Comparison of ENCODE assay signal across 15 cellular contexts in the genomic region with DNA sequence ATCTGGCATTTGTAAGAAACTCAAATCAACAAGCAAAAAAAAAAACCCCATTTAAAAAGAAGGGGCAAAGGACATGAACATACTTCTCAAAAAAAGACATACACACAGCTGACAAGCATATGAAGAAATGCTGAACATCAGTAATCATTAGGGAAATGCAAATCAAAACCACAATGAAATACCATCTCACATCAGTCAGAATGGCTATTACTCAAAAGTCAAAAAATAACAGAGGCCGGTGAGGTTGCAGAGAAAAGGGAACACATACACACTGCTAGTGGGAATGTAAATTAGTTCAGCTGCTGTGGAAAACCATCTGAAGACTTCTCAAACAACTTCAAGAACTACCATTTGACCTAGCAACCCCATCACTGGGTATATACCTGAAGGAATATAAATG.
A peak's percentile ranks its signal among the peaks of the same experiment; 100 is the strongest.
DNase-seq lines count a peak whose midpoint lies in the region; ATAC-seq, FAIRE-seq and TF ChIP-seq lines count a peak whose summit lies in the region.
"Had no signal": no experiment of that assay in that cellular context is flagged by ENCODE, and none has a peak within 500 bp of the region (broad histone marks: within the 10 kb centered on the region; RNA-seq: fewer than 3 reads in every experiment).

No MANE protein-coding gene starts in this region.

- H3K4me3 Mint-ChIP-seq in astrocyte (ENCODE audit: unreplicated experiment), result no peak overlapping the region
- no peak overlapping the region for H3K4me3 Mint-ChIP-seq in CD4-positive, alpha-beta T cell
- no peak overlapping the region for H3K4me3 Mint-ChIP-seq in CD4-positive, alpha-beta memory T cell
- H3K4me3 Mint-ChIP-seq: stimulated activated naive CD8-positive, alpha-beta T cell treated with anti-CD3 and anti-CD28 coated beads, Interleukin-15, amount 100 ng/mL, for 72 hours had no signal

- H3K4me1 Mint-ChIP-seq in astrocyte (ENCODE audit: low read depth, unreplicated experiment), result peaks cover 7% of the 10 kb centered on the region
- H3K4me1 Mint-ChIP-seq in CD4-positive, alpha-beta T cell (ENCODE audit: low read depth), result no peaks in the 10 kb centered on the region
- H3K4me1 Mint-ChIP-seq in CD4-positive, alpha-beta memory T cell, result no peaks in the 10 kb centered on the region
- H3K4me1 Mint-ChIP-seq: stimulated activated naive CD8-positive, alpha-beta T cell treated with anti-CD3 and anti-CD28 coated beads, Interleukin-15, amount 100 ng/mL, for 72 hours had no signal

- H3K79me2 ChIP-seq in astrocyte (ENCODE audit: insufficient read depth, low read length), result no peaks in the 10 kb centered on the region

- H3K36me3 Mint-ChIP-seq in astrocyte (ENCODE audit: low read depth, unreplicated experiment), result no peaks in the 10 kb centered on the region
- no peaks in the 10 kb centered on the region for H3K36me3 Mint-ChIP-seq in CD4-positive, alpha-beta T cell (ENCODE audit: low read depth)
- no peaks in the 10 kb centered on the region for H3K36me3 Mint-ChIP-seq in CD4-positive, alpha-beta memory T cell

- H3K4me3 ChIP-seq in astrocyte (ENCODE audit: insufficient read depth, low read depth, low read length), result no peak overlapping the region
- no peak overlapping the region for H3K4me3 ChIP-seq in skeletal muscle satellite cell (ENCODE audit: low read length)
- no peak overlapping the region for H3K4me3 ChIP-seq in CD4-positive, alpha-beta memory T cell (ENCODE audit: low read length in 2 of 2)
- H3K4me3 ChIP-seq: MG63 had no signal

- no peaks in the 10 kb centered on the region for H3K27me3 ChIP-seq in astrocyte (ENCODE audit: insufficient read depth, low read length)
- H3K27me3 ChIP-seq in skeletal muscle satellite cell (ENCODE audit: control insufficient read depth, insufficient read depth, low read length), result no peaks in the 10 kb centered on the region
- no peaks in the 10 kb centered on the region for H3K27me3 ChIP-seq in CD4-positive, alpha-beta T cell (ENCODE audit: control insufficient read depth, insufficient read depth, low read length)
- no peaks in the 10 kb centered on the region for H3K27me3 ChIP-seq in CD4-positive, alpha-beta memory T cell (ENCODE audit: insufficient read depth, low read length)
- H3K27me3 ChIP-seq: MG63 had no signal

- H3K4me2 ChIP-seq in astrocyte (ENCODE audit: low read length) (no peak overlapping the region), skeletal muscle satellite cell (ENCODE audit: low read length) (peak overlapping the region; percentile 3)

- peaks cover 4% of the 10 kb centered on the region for H3K27me3 Mint-ChIP-seq in astrocyte (ENCODE audit: low read depth, unreplicated experiment)
- no peaks in the 10 kb centered on the region for H3K27me3 Mint-ChIP-seq in CD4-positive, alpha-beta T cell
- peaks cover 0 to 4% of the 10 kb centered on the region in 2 donors for H3K27me3 Mint-ChIP-seq in CD4-positive, alpha-beta memory T cell

- H4K20me1 ChIP-seq in astrocyte (ENCODE audit: insufficient read depth, low read length), result no peaks in the 10 kb centered on the region

- peaks cover 3% of the 10 kb centered on the region for H3K9me3 Mint-ChIP-seq in astrocyte (ENCODE audit: unreplicated experiment)
- no peaks in the 10 kb centered on the region for H3K9me3 Mint-ChIP-seq in CD4-positive, alpha-beta T cell
- H3K9me3 Mint-ChIP-seq in CD4-positive, alpha-beta memory T cell, result peaks cover 0 to 5% (median 0%) of the 10 kb centered on the region in 8 donors
- H3K9me3 Mint-ChIP-seq: stimulated activated naive CD8-positive, alpha-beta T cell treated with anti-CD3 and anti-CD28 coated beads, Interleukin-15, amount 100 ng/mL, for 72 hours had no signal

- no peak for FAIRE-seq in astrocyte (lab: Jason Lieb, UNC)

- no peaks in the 10 kb centered on the region for H3K36me3 ChIP-seq in astrocyte (ENCODE audit: insufficient read depth, low read length)
- H3K36me3 ChIP-seq in skeletal muscle satellite cell (ENCODE audit: insufficient read depth, low read length), result no peaks in the 10 kb centered on the region
- H3K36me3 ChIP-seq in CD4-positive, alpha-beta memory T cell (ENCODE audit: insufficient read depth, low read length), result no peaks in the 10 kb centered on the region
- H3K36me3 ChIP-seq: MG63 had no signal

- H3K27ac Mint-ChIP-seq in astrocyte (ENCODE audit: unreplicated experiment), result no peak overlapping the region
- no peak overlapping the region for H3K27ac Mint-ChIP-seq in CD4-positive, alpha-beta T cell
- no peak overlapping the region for H3K27ac Mint-ChIP-seq in CD4-positive, alpha-beta memory T cell
- H3K27ac Mint-ChIP-seq: stimulated activated naive CD8-positive, alpha-beta T cell treated with anti-CD3 and anti-CD28 coated beads, Interleukin-15, amount 100 ng/mL, for 72 hours had no signal

- CTCF ChIA-PET in GM10248 (lab: Yijun Ruan, JAX), result interaction anchor here (2.0 kb wide), 1 partner anchor 15 kb away, joined by 6 read pairs; no protein-coding TSS in a partner anchor
- CTCF ChIA-PET in CD4-positive, alpha-beta T cell (lab: Charles Lee), result no interaction called here
- CTCF ChIA-PET in CD4-positive, alpha-beta memory T cell (lab: Charles Lee; ENCODE audit: partially characterized antibody), result no interaction called here

- ATAC-seq in GM19324 (IDR thresholded peaks at IDR 0.05; ENCODE audit: low FRiP score, unreplicated experiment) (peak; percentile 68), HG02870 (IDR thresholded peaks at IDR 0.05; ENCODE audit: unreplicated experiment) (peak; percentile 79)
- ATAC-seq in CD4-positive, alpha-beta T cell (ENCODE audit: poor library complexity), result no peak
- ATAC-seq: Right ventricle myocardium inferior; stimulated activated naive CD8-positive, alpha-beta T cell treated with anti-CD3 and anti-CD28 coated beads, Interleukin-15, amount 100 ng/mL, for 72 hours had no signal

- no peak overlapping the region for H2AFZ ChIP-seq in astrocyte (ENCODE audit: low read depth, low read length)

- H3K4me1 ChIP-seq in astrocyte (ENCODE audit: insufficient read depth, low read length), result no peaks in the 10 kb centered on the region
- H3K4me1 ChIP-seq in skeletal muscle satellite cell (ENCODE audit: control insufficient read depth, insufficient read depth, low read length), result peaks cover 10% of the 10 kb centered on the region
- no peaks in the 10 kb centered on the region for H3K4me1 ChIP-seq in CD4-positive, alpha-beta memory T cell (ENCODE audit: insufficient read depth, low read length)

- POLR2A ChIA-PET in GM10248 (lab: Yijun Ruan, JAX), result no interaction called here
- POLR2A ChIA-PET in CD4-positive, alpha-beta T cell (lab: Charles Lee), result no interaction called here
- POLR2A ChIA-PET in CD4-positive, alpha-beta memory T cell (lab: Charles Lee; ENCODE audit: partially characterized antibody), result no interaction called here

- H3K9me3 ChIP-seq in astrocyte (ENCODE audit: insufficient read depth, low read depth, low read length) (no peaks in the 10 kb centered on the region), skeletal muscle satellite cell (replicated peaks; ENCODE audit: low read length) (no peaks in the 10 kb centered on the region)
- no peaks in the 10 kb centered on the region for H3K9me3 ChIP-seq in CD4-positive, alpha-beta T cell (ENCODE audit: control insufficient read depth, low read length)
- no peaks in the 10 kb centered on the region for H3K9me3 ChIP-seq in CD4-positive, alpha-beta memory T cell (ENCODE audit: control insufficient read depth in 1 of 2, low read length in 2 of 2)
- H3K9me3 ChIP-seq: Caco-2, MG63 had no signal

- DNase-seq in astrocyte (ENCODE audit: low read depth), result peak; percentile 47
- no peak for DNase-seq in SKM-1 (lab: John Stamatoyannopoulos, UW; ENCODE audit: unreplicated experiment)
- no peak for DNase-seq in GM10248 (ENCODE audit: extremely low spot score)
- DNase-seq in CD4-positive, alpha-beta T cell, result no peak
- no peak for DNase-seq in CD4-positive, alpha-beta memory T cell
- DNase-seq: Caco-2; head of caudate nucleus; MG63; posterior cingulate gyrus; stimulated activated CD4-positive, alpha-beta T cell treated with anti-CD3 and anti-CD28 coated beads, Interleukin-4, amount 100 ng/mL, for 1 hour; stimulated activated naive CD8-positive, alpha-beta T cell treated with anti-CD3 and anti-CD28 coated beads, Interleukin-15, amount 100 ng/mL, for 72 hours had no signal

- no peak overlapping the region for H3K9ac ChIP-seq in astrocyte (ENCODE audit: low read length)
- H3K9ac ChIP-seq in skeletal muscle satellite cell (ENCODE audit: low read depth, low read length), result peak overlapping the region; percentile 23

- no peak for TF ChIP-seq CTCF in astrocyte (IDR thresholded peaks at IDR 0.05; ENCODE audit: insufficient read depth, low read depth, low read length)
- no peak for TF ChIP-seq CTCF in GM10248 (IDR thresholded peaks at IDR 0.05; ENCODE audit: control extremely low read depth, extremely low read depth, low read depth, missing control alignments)
- TF ChIP-seq CTCF in CD4-positive, alpha-beta T cell (IDR thresholded peaks at IDR 0.05), result no peak

- intact Hi-C loops in CD4-positive, alpha-beta T cell (cut with DNase I, micrococcal nuclease), result no loop called here
- intact Hi-C loops in CD4-positive, alpha-beta memory T cell (cut with micrococcal nuclease), result no loop called here

- H3K27ac ChIP-seq in astrocyte (ENCODE audit: low read depth, low read length), result no peak overlapping the region
- no peak overlapping the region for H3K27ac ChIP-seq in CD4-positive, alpha-beta T cell (ENCODE audit: low read depth, low read length)
- H3K27ac ChIP-seq in CD4-positive, alpha-beta memory T cell (ENCODE audit: low read depth, low read length), result no peak overlapping the region
